Comparison of ENCODE assay signal across 15 cellular contexts in genomic region chr6:12585497-12585958, GRCh38.
DNase-seq lines count a peak whose midpoint lies in the region; ATAC-seq, FAIRE-seq and TF ChIP-seq lines count a peak whose summit lies in the region.
"Had no signal": no experiment of that assay in that cellular context is flagged by ENCODE, and none has a peak within 500 bp of the region (broad histone marks: within the 10 kb centered on the region; RNA-seq: fewer than 3 reads in every experiment).

No MANE protein-coding gene starts in this region.

- H3K9me3 Mint-ChIP-seq in astrocyte (ENCODE audit: unreplicated experiment) (no peaks in the 10 kb centered on the region), mesothelial cell of epicardium (no peaks in the 10 kb centered on the region)
- H3K9me3 Mint-ChIP-seq in activated T-helper 17 cell treated with anti-CD3 and anti-CD28 coated beads, Interleukin-2, amount 50 U/mL, for 72 hours, result no peaks in the 10 kb centered on the region
- H3K9me3 Mint-ChIP-seq: activated CD8-positive, alpha-beta T cell treated with anti-CD3 and anti-CD28 coated beads for 36 hours; stimulated activated effector memory CD8-positive, alpha-beta T cell treated with anti-CD3 and anti-CD28 coated beads, Interleukin-12 subunit alpha, Interleukin-12 subunit beta, amount 100 ng/mL, for 72 hours had no signal

- ATAC-seq in heart left ventricle (peak; percentile 62 to 88 (median 72)), HG03565 (IDR thresholded peaks at IDR 0.05; ENCODE audit: unreplicated experiment) (no peak)
- no peak for ATAC-seq in activated T-helper 17 cell treated with anti-CD3 and anti-CD28 coated beads, Interleukin-2, amount 50 U/mL, for 72 hours (replicated peaks)
- ATAC-seq: activated CD8-positive, alpha-beta T cell treated with anti-CD3 and anti-CD28 coated beads for 36 hours; stimulated activated effector memory CD8-positive, alpha-beta T cell treated with anti-CD3 and anti-CD28 coated beads, Interleukin-12 subunit alpha, Interleukin-12 subunit beta, amount 100 ng/mL, for 72 hours had no signal

- H3K4me3 Mint-ChIP-seq in astrocyte (ENCODE audit: unreplicated experiment) (no peak overlapping the region), mesothelial cell of epicardium (no peak overlapping the region)
- no peak overlapping the region for H3K4me3 Mint-ChIP-seq in activated T-helper 17 cell treated with anti-CD3 and anti-CD28 coated beads, Interleukin-2, amount 50 U/mL, for 72 hours
- H3K4me3 Mint-ChIP-seq: activated CD8-positive, alpha-beta T cell treated with anti-CD3 and anti-CD28 coated beads for 36 hours; stimulated activated effector memory CD8-positive, alpha-beta T cell treated with anti-CD3 and anti-CD28 coated beads, Interleukin-12 subunit alpha, Interleukin-12 subunit beta, amount 100 ng/mL, for 72 hours had no signal

- DNase-seq in astrocyte (ENCODE audit: low read depth), result peak; percentile 91
- peak in 4 of 5 donors; percentile 43 to 60 (median 52) for DNase-seq in heart left ventricle
- DNase-seq in mesothelial cell of epicardium (ENCODE audit: low spot score in 2 of 2, unreplicated experiment in 2 of 2), result no peak
- no peak for DNase-seq in NCI-H2107 (lab: John Stamatoyannopoulos, UW)
- no peak for DNase-seq in islet precursor cell
- DNase-seq: activated CD8-positive, alpha-beta T cell treated with anti-CD3 and anti-CD28 coated beads for 36 hours; BE2C; NCI-H1417; SK-N-SH had no signal

- no peak overlapping the region for H3K27ac Mint-ChIP-seq in astrocyte (ENCODE audit: unreplicated experiment)
- peak overlapping the region; percentile 67 for H3K27ac Mint-ChIP-seq in mesothelial cell of epicardium
- H3K27ac Mint-ChIP-seq in activated T-helper 17 cell treated with anti-CD3 and anti-CD28 coated beads, Interleukin-2, amount 50 U/mL, for 72 hours, result no peak overlapping the region
- H3K27ac Mint-ChIP-seq: activated CD8-positive, alpha-beta T cell treated with anti-CD3 and anti-CD28 coated beads for 36 hours; stimulated activated effector memory CD8-positive, alpha-beta T cell treated with anti-CD3 and anti-CD28 coated beads, Interleukin-12 subunit alpha, Interleukin-12 subunit beta, amount 100 ng/mL, for 72 hours had no signal

- WGBS in heart left ventricle, 4 donors, result 23 to 32% (median 28%) methylated on average over 11 to 12 of the region's 12 CpGs

- no peak for TF ChIP-seq CTCF in astrocyte (IDR thresholded peaks at IDR 0.05; ENCODE audit: insufficient read depth, low read depth, low read length)
- no peak for TF ChIP-seq CTCF in heart left ventricle (IDR thresholded peaks at IDR 0.05)
- no peak for TF ChIP-seq CTCF in mesothelial cell of epicardium (IDR thresholded peaks at IDR 0.05; ENCODE audit: unreplicated experiment)

- TF ChIP-seq POLR2A in heart left ventricle (IDR thresholded peaks at IDR 0.05), result no peak

- intact Hi-C loops in heart left ventricle (cut with DNase I), result loop anchor here in 2 of 10 donors (10.0 kb wide), 2 partner anchors 51 to 181 kb away; no protein-coding TSS in a partner anchor

- H3K27me3 Mint-ChIP-seq in astrocyte (ENCODE audit: low read depth, unreplicated experiment), result no peaks in the 10 kb centered on the region
- no peaks in the 10 kb centered on the region for H3K27me3 Mint-ChIP-seq in mesothelial cell of epicardium (ENCODE audit: low read depth)
- H3K27me3 Mint-ChIP-seq in activated T-helper 17 cell treated with anti-CD3 and anti-CD28 coated beads, Interleukin-2, amount 50 U/mL, for 72 hours, result peaks cover 11% of the 10 kb centered on the region
- H3K27me3 Mint-ChIP-seq: activated CD8-positive, alpha-beta T cell treated with anti-CD3 and anti-CD28 coated beads for 36 hours had no signal

- H3K4me1 Mint-ChIP-seq in astrocyte (ENCODE audit: low read depth, unreplicated experiment), result no peaks in the 10 kb centered on the region
- H3K4me1 Mint-ChIP-seq in mesothelial cell of epicardium, result peaks cover 14% of the 10 kb centered on the region
- H3K4me1 Mint-ChIP-seq in activated T-helper 17 cell treated with anti-CD3 and anti-CD28 coated beads, Interleukin-2, amount 50 U/mL, for 72 hours, result no peaks in the 10 kb centered on the region
- H3K4me1 Mint-ChIP-seq: stimulated activated effector memory CD8-positive, alpha-beta T cell treated with anti-CD3 and anti-CD28 coated beads, Interleukin-12 subunit alpha, Interleukin-12 subunit beta, amount 100 ng/mL, for 72 hours had no signal

- H3K4me2 ChIP-seq in astrocyte (ENCODE audit: low read length), result peak overlapping the region; percentile 64
- H3K4me2 ChIP-seq: KMS-11, SK-N-SH had no signal

- peak overlapping the region; percentile 59 for H2AFZ ChIP-seq in astrocyte (ENCODE audit: low read depth, low read length)

- FAIRE-seq in astrocyte (lab: Jason Lieb, UNC), result peak; percentile 13

- H3K4me1 ChIP-seq in astrocyte (ENCODE audit: insufficient read depth, low read length), result peaks cover 4% of the 10 kb centered on the region
- peaks cover 0 to 15% (median 4%) of the 10 kb centered on the region in 12 donors for H3K4me1 ChIP-seq in heart left ventricle
- no peaks in the 10 kb centered on the region for H3K4me1 ChIP-seq in stomach smooth muscle (ENCODE audit: control insufficient read depth, insufficient read depth, low read length)
- H3K4me1 ChIP-seq: BE2C, prostate gland had no signal

- H3K36me3 ChIP-seq in astrocyte (ENCODE audit: insufficient read depth, low read length) (no peaks in the 10 kb centered on the region), heart left ventricle (no peaks in the 10 kb centered on the region), stomach smooth muscle (ENCODE audit: control insufficient read depth in 2 of 2, insufficient read depth in 2 of 2, low read length in 2 of 2) (no peaks in the 10 kb centered on the region)
- H3K36me3 ChIP-seq: BE2C, prostate gland had no signal

- no peaks in the 10 kb centered on the region for H4K20me1 ChIP-seq in astrocyte (ENCODE audit: insufficient read depth, low read length)

- no peaks in the 10 kb centered on the region for H3K36me3 Mint-ChIP-seq in astrocyte (ENCODE audit: low read depth, unreplicated experiment)
- no peaks in the 10 kb centered on the region for H3K36me3 Mint-ChIP-seq in mesothelial cell of epicardium
- H3K36me3 Mint-ChIP-seq in activated T-helper 17 cell treated with anti-CD3 and anti-CD28 coated beads, Interleukin-2, amount 50 U/mL, for 72 hours (ENCODE audit: low read depth), result no peaks in the 10 kb centered on the region
- H3K36me3 Mint-ChIP-seq: stimulated activated effector memory CD8-positive, alpha-beta T cell treated with anti-CD3 and anti-CD28 coated beads, Interleukin-12 subunit alpha, Interleukin-12 subunit beta, amount 100 ng/mL, for 72 hours had no signal

- H3K4me3 ChIP-seq in astrocyte (ENCODE audit: insufficient read depth, low read depth, low read length), result no peak overlapping the region
- H3K4me3 ChIP-seq in heart left ventricle, result peak overlapping the region in 7 of 12 donors; percentile 3 to 35 (median 10)
- H3K4me3 ChIP-seq in stomach smooth muscle (ENCODE audit: low read length in 2 of 2), result peak overlapping the region in 1 of 2 donors; percentile 52
- H3K4me3 ChIP-seq: prostate gland had no signal

- no peaks in the 10 kb centered on the region for H3K79me2 ChIP-seq in astrocyte (ENCODE audit: insufficient read depth, low read length)

- H3K27me3 ChIP-seq in astrocyte (ENCODE audit: insufficient read depth, low read length), result no peaks in the 10 kb centered on the region
- no peaks in the 10 kb centered on the region for H3K27me3 ChIP-seq in heart left ventricle
- no peaks in the 10 kb centered on the region for H3K27me3 ChIP-seq in stomach smooth muscle (ENCODE audit: control insufficient read depth in 1 of 2, insufficient read depth in 2 of 2, low read length in 2 of 2)
- H3K27me3 ChIP-seq: BE2C had no signal

- H3K9me3 ChIP-seq in astrocyte (ENCODE audit: insufficient read depth, low read depth, low read length), result no peaks in the 10 kb centered on the region
- H3K9me3 ChIP-seq in heart left ventricle, result no peaks in the 10 kb centered on the region
- H3K9me3 ChIP-seq in stomach smooth muscle (ENCODE audit: control insufficient read depth in 2 of 2, low read length in 2 of 2), result no peaks in the 10 kb centered on the region
- H3K9me3 ChIP-seq: BE2C, prostate gland, SK-N-SH had no signal

- H3K9ac ChIP-seq in astrocyte (ENCODE audit: low read length) (peak overlapping the region; percentile 17), stomach smooth muscle (ENCODE audit: low read length in 2 of 2) (no peak overlapping the region)
- H3K9ac ChIP-seq: KMS-11, SK-N-SH had no signal

- H3K27ac ChIP-seq in astrocyte (ENCODE audit: low read depth, low read length) (peak overlapping the region; percentile 34), heart left ventricle (peak overlapping the region in 11 of 12 donors; percentile 26 to 90 (median 62)), stomach smooth muscle (ENCODE audit: low read length) (peak overlapping the region; percentile 12)
- H3K27ac ChIP-seq: KMS-11, prostate gland had no signal

Comparison
In these comparisons a context has a peak if more than half of its experiments do, and no peak if none do; other contexts are left out.
1. DNase-seq: peak in astrocyte (single experiment) and heart left ventricle (4 of 5); none in mesothelial cell of epicardium (0 of 2), NCI-H2107 (single experiment) and islet precursor cell (single experiment).
2. H3K27ac ChIP-seq: peak in every context shown above with its lines; median percentile 62 in heart left ventricle; 34 in astrocyte; 12 in stomach smooth muscle.
3. ATAC-seq: peak in heart left ventricle (4 of 4); none in HG03565 (single experiment) and activated T-helper 17 cell treated with anti-CD3 and anti-CD28 coated beads, Interleukin-2, amount 50 U/mL, for 72 hours (single experiment).